In genomic region chr19:57389730-57390598, GRCh38 we compare ENCODE assay signal across 1 cellular context.
A peak's percentile ranks its signal among the peaks of the same experiment; 100 is the strongest.
TF ChIP-seq lines count a peak whose summit lies in the region.

TSS of gene ZNF548 (plus strand) at chr19:57389854. CDS start at chr19:57390100, 246 bp downstream.

TF ChIP-seq in HEK293, 187 proteins besides CTCF, POLR2A, EP300 and RAD21 (continued from another document and continues in another):
- TF ChIP-seq ZBTB11 (tag by site-specific recombination; conservative IDR thresholded peaks at IDR 0.05; ENCODE audit: low read depth) (peak; percentile 94), PBX3 (CRISPR knock-in tag; IDR thresholded peaks at IDR 0.05) (peak; percentile 93), ZNF449 (tag by site-specific recombination; IDR thresholded peaks at IDR 0.05) (no peak), ZNF837 (tag by site-specific recombination; IDR thresholded peaks at IDR 0.05) (no peak), BCL6B (tag by site-specific recombination; IDR thresholded peaks at IDR 0.05) (no peak), ZNF600 (tag by site-specific recombination; IDR thresholded peaks at IDR 0.05) (peak; percentile 44; the same call in 1 of the 2 replicates), ZFHX2 (tag by site-specific recombination; conservative IDR thresholded peaks at IDR 0.05) (peak; percentile 62), ZNF132 (tag by site-specific recombination; IDR thresholded peaks at IDR 0.05; ENCODE audit: borderline replicate concordance) (no peak), ZIC2 (tag by site-specific recombination; IDR thresholded peaks at IDR 0.05) (no peak), OSR2 (tag by site-specific recombination; IDR thresholded peaks at IDR 0.05) (no peak), ZNF239 (tag by site-specific recombination; IDR thresholded peaks at IDR 0.05) (no peak), PATZ1 (tag by site-specific recombination; IDR thresholded peaks at IDR 0.05) (peak; percentile 38), HOXD13 (CRISPR knock-in tag; IDR thresholded peaks at IDR 0.05; ENCODE audit: borderline replicate concordance) (peak; percentile 51; the same call in 1 of the 2 replicates), ZSCAN30 (tag by site-specific recombination; IDR thresholded peaks at IDR 0.05) (no peak), ZNF302 (tag by site-specific recombination; IDR thresholded peaks at IDR 0.05; ENCODE audit: low read depth) (no peak), ZNF26 (tag by site-specific recombination; IDR thresholded peaks at IDR 0.05) (no peak), ZNF792 (tag by site-specific recombination; IDR thresholded peaks at IDR 0.05) (no peak), ZBTB26 (tag by site-specific recombination; optimal IDR thresholded peaks at IDR 0.05) (peak; percentile 53), ZNF513 (tag by site-specific recombination; IDR thresholded peaks at IDR 0.05) (no peak), ZNF146 (tag by site-specific recombination; IDR thresholded peaks at IDR 0.05) (no peak), ZNF311 (tag by site-specific recombination; IDR thresholded peaks at IDR 0.05; ENCODE audit: borderline replicate concordance) (no peak), KLF1 (tag by site-specific recombination; IDR thresholded peaks at IDR 0.05) (no peak), ZNF223 (tag by site-specific recombination; IDR thresholded peaks at IDR 0.05) (no peak), ZNF624 (tag by site-specific recombination; IDR thresholded peaks at IDR 0.05) (no peak), ZNF114 (tag by site-specific recombination; IDR thresholded peaks at IDR 0.05) (no peak), ZNF645 (tag by site-specific recombination; IDR thresholded peaks at IDR 0.05) (no peak), ZSCAN18 (tag by site-specific recombination; IDR thresholded peaks at IDR 0.05) (no peak), ZNF791 (tag by site-specific recombination; IDR thresholded peaks at IDR 0.05) (no peak), ZNF248 (tag by site-specific recombination; IDR thresholded peaks at IDR 0.05) (no peak), ZNF184 (tag by site-specific recombination; IDR thresholded peaks at IDR 0.05) (no peak), ZNF677 (tag by site-specific recombination; IDR thresholded peaks at IDR 0.05) (no peak), ZSCAN5A (tag by site-specific recombination; IDR thresholded peaks at IDR 0.05) (no peak), KLF16 (tag by site-specific recombination; IDR thresholded peaks at IDR 0.05) (peak; percentile 52), ZNF558 (tag by site-specific recombination; IDR thresholded peaks at IDR 0.05) (no peak), ZBTB49 (tag by site-specific recombination; IDR thresholded peaks at IDR 0.05; ENCODE audit: low read depth) (no peak), ZNF530 (tag by site-specific recombination; IDR thresholded peaks at IDR 0.05; ENCODE audit: low read depth) (no peak), YY1 (tag by site-specific recombination; IDR thresholded peaks at IDR 0.05) (no peak), ZNF433 (tag by site-specific recombination; IDR thresholded peaks at IDR 0.05; ENCODE audit: low read depth) (no peak), ZNF426 (tag by site-specific recombination; IDR thresholded peaks at IDR 0.05) (no peak), ZNF670 (tag by site-specific recombination; IDR thresholded peaks at IDR 0.05; ENCODE audit: low read depth) (no peak), ZFP3 (tag by site-specific recombination; IDR thresholded peaks at IDR 0.05; ENCODE audit: low read depth) (no peak)
